Comparison of ENCODE assay signal across 1 cellular context in the genomic region with DNA sequence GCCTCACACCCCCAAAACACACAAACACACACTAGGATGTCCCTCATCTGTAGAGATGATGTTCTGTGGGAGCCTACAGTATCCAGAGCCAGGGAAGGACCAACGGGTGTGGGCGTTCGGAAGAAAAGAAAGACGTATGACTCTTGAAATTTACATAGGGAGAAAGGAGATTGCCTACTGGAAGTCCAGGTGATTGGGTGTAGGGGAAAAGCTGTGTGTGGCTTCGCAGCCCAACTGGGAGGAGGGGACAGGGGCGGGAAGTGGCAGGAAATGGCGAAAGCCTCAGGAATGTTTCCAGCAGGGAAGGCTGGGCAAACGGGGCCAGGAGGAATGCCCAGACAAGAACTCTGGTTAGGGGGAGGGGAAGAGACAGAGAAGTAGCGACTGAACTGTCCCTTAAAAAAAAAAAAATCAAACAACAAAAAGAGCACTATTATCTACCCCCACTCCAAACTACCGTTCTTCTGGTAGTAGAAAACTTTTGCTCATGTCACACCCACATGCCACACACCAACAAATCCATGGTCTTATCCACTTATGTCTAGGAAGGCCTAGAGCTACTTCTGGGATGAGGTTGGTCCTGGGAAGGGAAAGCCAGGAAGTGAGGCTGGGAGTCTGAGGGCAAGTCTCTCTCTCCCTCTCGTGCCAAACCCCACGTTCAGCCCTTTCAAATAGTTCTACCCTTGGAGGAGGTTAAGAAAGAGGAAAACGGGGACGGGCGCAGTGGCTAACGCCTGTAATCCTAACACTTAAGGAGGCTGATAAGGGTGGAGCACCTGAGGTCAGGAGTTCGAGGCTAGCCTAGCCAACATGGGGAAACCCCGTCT.
TF ChIP-seq lines count a peak whose summit lies in the region.

No MANE protein-coding gene starts in this region.

TF ChIP-seq in neural cell, 6 proteins besides CTCF, POLR2A, EP300 and RAD21:
- TF ChIP-seq, protein P1, sequence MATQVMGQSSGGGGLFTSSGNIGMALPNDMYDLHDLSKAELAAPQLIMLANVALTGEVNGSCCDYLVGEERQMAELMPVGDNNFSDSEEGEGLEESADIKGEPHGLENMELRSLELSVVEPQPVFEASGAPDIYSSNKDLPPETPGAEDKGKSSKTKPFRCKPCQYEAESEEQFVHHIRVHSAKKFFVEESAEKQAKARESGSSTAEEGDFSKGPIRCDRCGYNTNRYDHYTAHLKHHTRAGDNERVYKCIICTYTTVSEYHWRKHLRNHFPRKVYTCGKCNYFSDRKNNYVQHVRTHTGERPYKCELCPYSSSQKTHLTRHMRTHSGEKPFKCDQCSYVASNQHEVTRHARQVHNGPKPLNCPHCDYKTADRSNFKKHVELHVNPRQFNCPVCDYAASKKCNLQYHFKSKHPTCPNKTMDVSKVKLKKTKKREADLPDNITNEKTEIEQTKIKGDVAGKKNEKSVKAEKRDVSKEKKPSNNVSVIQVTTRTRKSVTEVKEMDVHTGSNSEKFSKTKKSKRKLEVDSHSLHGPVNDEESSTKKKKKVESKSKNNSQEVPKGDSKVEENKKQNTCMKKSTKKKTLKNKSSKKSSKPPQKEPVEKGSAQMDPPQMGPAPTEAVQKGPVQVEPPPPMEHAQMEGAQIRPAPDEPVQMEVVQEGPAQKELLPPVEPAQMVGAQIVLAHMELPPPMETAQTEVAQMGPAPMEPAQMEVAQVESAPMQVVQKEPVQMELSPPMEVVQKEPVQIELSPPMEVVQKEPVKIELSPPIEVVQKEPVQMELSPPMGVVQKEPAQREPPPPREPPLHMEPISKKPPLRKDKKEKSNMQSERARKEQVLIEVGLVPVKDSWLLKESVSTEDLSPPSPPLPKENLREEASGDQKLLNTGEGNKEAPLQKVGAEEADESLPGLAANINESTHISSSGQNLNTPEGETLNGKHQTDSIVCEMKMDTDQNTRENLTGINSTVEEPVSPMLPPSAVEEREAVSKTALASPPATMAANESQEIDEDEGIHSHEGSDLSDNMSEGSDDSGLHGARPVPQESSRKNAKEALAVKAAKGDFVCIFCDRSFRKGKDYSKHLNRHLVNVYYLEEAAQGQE (IDR thresholded peaks at IDR 0.05; ENCODE audit: borderline replicate concordance), result no peak
- TF ChIP-seq TAF1 (IDR thresholded peaks at IDR 0.05; ENCODE audit: low read depth) (no peak), SMC3 (conservative IDR thresholded peaks at IDR 0.05; ENCODE audit: poor library complexity) (no peak), EZH2 (IDR thresholded peaks at IDR 0.05; ENCODE audit: borderline replicate concordance, insufficient read depth, low read length, poor library complexity, severe bottlenecking) (no peak), MXI1 (conservative IDR thresholded peaks at IDR 0.05; ENCODE audit: poor library complexity, severe bottlenecking) (no peak)
